ENCODE assay signal across 1 cellular context in the genomic region with DNA sequence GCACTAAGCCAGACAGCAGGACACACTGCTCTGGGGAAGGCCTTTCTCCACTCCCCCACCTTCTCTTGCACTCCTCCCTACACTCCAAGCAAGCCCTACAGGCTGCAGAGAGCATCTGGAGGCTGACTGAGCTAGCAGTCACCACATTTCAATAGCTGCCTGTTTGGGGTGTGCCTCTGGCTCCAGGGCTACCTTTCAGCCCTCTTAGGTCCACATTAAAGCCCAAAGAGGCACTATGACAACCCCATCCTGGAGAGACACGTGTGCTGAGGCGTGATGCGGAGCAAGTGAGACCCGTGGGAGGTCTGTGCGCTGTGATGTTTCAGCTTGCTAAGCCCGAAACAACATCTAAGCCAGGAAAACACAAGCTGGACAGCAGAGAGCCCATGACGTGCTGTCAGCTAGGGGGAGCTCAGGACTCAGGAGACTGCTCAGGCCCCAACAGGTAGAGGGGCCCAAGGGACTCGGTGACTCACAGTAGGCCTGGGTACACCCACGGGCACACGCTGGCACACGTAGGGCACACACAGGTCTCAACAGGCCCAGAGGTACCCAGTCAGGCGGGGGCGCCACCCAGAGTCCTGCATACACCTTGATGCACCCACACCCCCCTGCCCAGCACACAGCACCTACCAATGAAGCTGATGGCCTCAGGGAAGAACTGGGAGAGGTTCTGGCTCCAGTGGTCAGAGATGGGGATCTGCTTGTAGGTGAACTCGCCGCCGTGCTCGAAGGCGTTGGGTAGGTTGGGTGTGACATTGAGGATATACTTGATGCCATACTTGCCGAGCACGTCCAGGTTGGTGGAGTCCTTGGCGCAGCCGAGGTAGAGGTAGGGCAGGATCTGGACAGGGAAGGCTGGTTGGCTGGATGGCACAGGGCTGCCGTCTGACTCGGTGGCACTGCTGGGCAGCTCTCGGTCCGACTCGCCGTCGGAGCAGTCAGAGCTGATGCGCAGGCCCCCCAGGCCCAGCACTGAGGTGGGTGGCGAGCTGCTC.
TF ChIP-seq lines count a peak whose summit lies in the region.

No MANE protein-coding gene starts in this region.

TF ChIP-seq in WTC11, 78 proteins besides CTCF, POLR2A, EP300 and RAD21:
- no peak for TF ChIP-seq ZNF532 (CRISPR knock-in tag; IDR thresholded peaks at IDR 0.05; ENCODE audit: borderline replicate concordance)
- TF ChIP-seq, protein P1, sequence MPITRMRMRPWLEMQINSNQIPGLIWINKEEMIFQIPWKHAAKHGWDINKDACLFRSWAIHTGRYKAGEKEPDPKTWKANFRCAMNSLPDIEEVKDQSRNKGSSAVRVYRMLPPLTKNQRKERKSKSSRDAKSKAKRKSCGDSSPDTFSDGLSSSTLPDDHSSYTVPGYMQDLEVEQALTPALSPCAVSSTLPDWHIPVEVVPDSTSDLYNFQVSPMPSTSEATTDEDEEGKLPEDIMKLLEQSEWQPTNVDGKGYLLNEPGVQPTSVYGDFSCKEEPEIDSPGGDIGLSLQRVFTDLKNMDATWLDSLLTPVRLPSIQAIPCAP (CRISPR knock-in tag; IDR thresholded peaks at IDR 0.05): no peak
- TF ChIP-seq GTF2I (CRISPR knock-in tag; conservative IDR thresholded peaks at IDR 0.05): no peak
- TF ChIP-seq, protein P2, sequence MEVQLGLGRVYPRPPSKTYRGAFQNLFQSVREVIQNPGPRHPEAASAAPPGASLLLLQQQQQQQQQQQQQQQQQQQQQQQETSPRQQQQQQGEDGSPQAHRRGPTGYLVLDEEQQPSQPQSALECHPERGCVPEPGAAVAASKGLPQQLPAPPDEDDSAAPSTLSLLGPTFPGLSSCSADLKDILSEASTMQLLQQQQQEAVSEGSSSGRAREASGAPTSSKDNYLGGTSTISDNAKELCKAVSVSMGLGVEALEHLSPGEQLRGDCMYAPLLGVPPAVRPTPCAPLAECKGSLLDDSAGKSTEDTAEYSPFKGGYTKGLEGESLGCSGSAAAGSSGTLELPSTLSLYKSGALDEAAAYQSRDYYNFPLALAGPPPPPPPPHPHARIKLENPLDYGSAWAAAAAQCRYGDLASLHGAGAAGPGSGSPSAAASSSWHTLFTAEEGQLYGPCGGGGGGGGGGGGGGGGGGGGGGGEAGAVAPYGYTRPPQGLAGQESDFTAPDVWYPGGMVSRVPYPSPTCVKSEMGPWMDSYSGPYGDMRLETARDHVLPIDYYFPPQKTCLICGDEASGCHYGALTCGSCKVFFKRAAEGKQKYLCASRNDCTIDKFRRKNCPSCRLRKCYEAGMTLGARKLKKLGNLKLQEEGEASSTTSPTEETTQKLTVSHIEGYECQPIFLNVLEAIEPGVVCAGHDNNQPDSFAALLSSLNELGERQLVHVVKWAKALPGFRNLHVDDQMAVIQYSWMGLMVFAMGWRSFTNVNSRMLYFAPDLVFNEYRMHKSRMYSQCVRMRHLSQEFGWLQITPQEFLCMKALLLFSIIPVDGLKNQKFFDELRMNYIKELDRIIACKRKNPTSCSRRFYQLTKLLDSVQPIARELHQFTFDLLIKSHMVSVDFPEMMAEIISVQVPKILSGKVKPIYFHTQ (CRISPR knock-in tag; IDR thresholded peaks at IDR 0.05): no peak
- TF ChIP-seq ZNF423 (CRISPR knock-in tag; IDR thresholded peaks at IDR 0.05): no peak
- peak; percentile 33; the same call in 1 of the 2 replicates for TF ChIP-seq HMGXB4 (CRISPR knock-in tag; IDR thresholded peaks at IDR 0.05)
- TF ChIP-seq, protein P3, sequence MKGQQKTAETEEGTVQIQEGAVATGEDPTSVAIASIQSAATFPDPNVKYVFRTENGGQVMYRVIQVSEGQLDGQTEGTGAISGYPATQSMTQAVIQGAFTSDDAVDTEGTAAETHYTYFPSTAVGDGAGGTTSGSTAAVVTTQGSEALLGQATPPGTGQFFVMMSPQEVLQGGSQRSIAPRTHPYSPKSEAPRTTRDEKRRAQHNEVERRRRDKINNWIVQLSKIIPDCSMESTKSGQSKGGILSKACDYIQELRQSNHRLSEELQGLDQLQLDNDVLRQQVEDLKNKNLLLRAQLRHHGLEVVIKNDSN (CRISPR knock-in tag; IDR thresholded peaks at IDR 0.05): no peak
- TF ChIP-seq ZNF396 (CRISPR knock-in tag; IDR thresholded peaks at IDR 0.05; ENCODE audit: borderline replicate concordance): no peak
- TF ChIP-seq FOXP1 (CRISPR knock-in tag; IDR thresholded peaks at IDR 0.05; ENCODE audit: borderline replicate concordance): peak; percentile 19; the same call in 1 of the 2 replicates
- TF ChIP-seq CREM (CRISPR knock-in tag; IDR thresholded peaks at IDR 0.05): no peak
- TF ChIP-seq HMGA2 (CRISPR knock-in tag; IDR thresholded peaks at IDR 0.05): no peak
- no peak for TF ChIP-seq ATF3 (CRISPR knock-in tag; conservative IDR thresholded peaks at IDR 0.05)
